Comparison of ENCODE assay signal across 35 cellular contexts in genomic region chr17:79196913-79197312, GRCh38.
"Had no signal": no experiment of that assay in that cellular context is flagged by ENCODE, and none has a peak within 500 bp of the region (broad histone marks: within the 10 kb centered on the region; RNA-seq: fewer than 3 reads in every experiment).

No MANE protein-coding gene starts in this region.

- H3K4me3 Mint-ChIP-seq: activated CD4-positive, alpha-beta memory T cell treated with anti-CD3 and anti-CD28 coated beads, Interleukin-2, amount 10 ng/mL, durations not matched to agents 7 days and 5 days; activated CD4-positive, alpha-beta T cell treated with anti-CD3 and anti-CD28 coated beads for 36 hours; activated CD4-positive, alpha-beta T cell treated with anti-CD3 and anti-CD28 coated beads, Interleukin-2, amount 10 ng/mL, durations not matched to agents 7 days and 5 days; activated CD8-positive, alpha-beta memory T cell treated with anti-CD3 and anti-CD28 coated beads, Interleukin-2, amount 10 ng/mL, durations not matched to agents 7 days and 5 days; activated CD8-positive, alpha-beta T cell treated with anti-CD3 and anti-CD28 coated beads, Interleukin-2, amount 10 ng/mL, durations not matched to agents 7 days and 5 days; activated naive CD4-positive, alpha-beta T cell treated with anti-CD3 and anti-CD28 coated beads, Interleukin-2, amount 10 ng/mL, durations not matched to agents 7 days and 5 days; activated naive CD4-positive, alpha-beta T cell treated with anti-CD3 and anti-CD28 coated beads, Interleukin-2, amount 50 U/mL, for 24 hours; activated naive CD8-positive, alpha-beta T cell; activated naive CD8-positive, alpha-beta T cell treated with anti-CD3 and anti-CD28 coated beads, Interleukin-2, amount 10 ng/mL, durations not matched to agents 7 days and 5 days; activated naive CD8-positive, alpha-beta T cell treated with anti-CD3 and anti-CD28 coated beads, Interleukin-2, amount 50 U/mL, for 24 hours; activated T-cell treated with anti-CD3 and anti-CD28 coated beads, Interleukin-2, amount 50 U/mL, for 24 hours; T-helper 1 cell treated with Interleukin-12 subunit alpha and Interleukin-12 subunit beta and Interleukin-4 antibody, amounts not matched to agents 30 μg/mL and 1 μg/mL, for 36 hours; T-helper 2 cell treated with Interferon-gamma antibody and Interleukin-4, amounts not matched to agents 5 μg/mL and 100 μg/mL, for 36 hours had no signal

- ATAC-seq: activated CD4-positive, alpha-beta T cell treated with anti-CD3 and anti-CD28 coated beads for 36 hours; activated CD4-positive, CD25-positive, alpha-beta regulatory T cell treated with anti-CD3 and anti-CD28 coated beads, Interleukin-2, amount 50 U/mL, for 24 hours; activated CD8-positive, alpha-beta memory T cell treated with anti-CD3 and anti-CD28 coated beads, Interleukin-2, amount 10 ng/mL, durations not matched to agents 7 days and 5 days; activated CD8-positive, alpha-beta T cell treated with anti-CD3 and anti-CD28 coated beads, Interleukin-2, amount 10 ng/mL, durations not matched to agents 7 days and 5 days; activated naive CD8-positive, alpha-beta T cell treated with anti-CD3 and anti-CD28 coated beads, Interleukin-2, amount 50 U/mL, for 24 hours had no signal

- H3K27ac ChIP-seq: ascending aorta, brain microvascular endothelial cell, breast epithelium, VCaP had no signal

- DNase-seq: activated CD4-positive, alpha-beta memory T cell treated with anti-CD3 and anti-CD28 coated beads, Interleukin-2, amount 10 ng/mL, durations not matched to agents 7 days and 5 days; activated CD4-positive, alpha-beta T cell treated with anti-CD3 and anti-CD28 coated beads for 1 hour; activated CD4-positive, alpha-beta T cell treated with anti-CD3 and anti-CD28 coated beads for 36 hours; activated CD4-positive, alpha-beta T cell treated with anti-CD3 and anti-CD28 coated beads for 48 hours; activated CD4-positive, alpha-beta T cell treated with anti-CD3 and anti-CD28 coated beads, Interleukin-2, amount 10 ng/mL, durations not matched to agents 7 days and 5 days; activated CD4-positive, alpha-beta T cell treated with anti-CD3 and anti-CD28 coated beads, Interleukin-2, amount 50 U/mL, for 48 hours; activated CD4-positive, CD25-positive, alpha-beta regulatory T cell; activated CD8-positive, alpha-beta memory T cell treated with anti-CD3 and anti-CD28 coated beads for 24 hours; activated CD8-positive, alpha-beta memory T cell treated with anti-CD3 and anti-CD28 coated beads, Interleukin-2, amount 10 ng/mL, durations not matched to agents 7 days and 5 days; activated CD8-positive, alpha-beta memory T cell treated with anti-CD3 and anti-CD28 coated beads, Interleukin-2, amount 50 U/mL, for 48 hours; activated CD8-positive, alpha-beta T cell treated with anti-CD3 and anti-CD28 coated beads, Interleukin-2, amount 10 ng/mL, durations not matched to agents 7 days and 5 days; activated effector memory CD4-positive, alpha-beta T cell treated with Interleukin-2 at 50 U/mL for 16 hours; activated gamma-delta T cell; activated naive CD4-positive, alpha-beta T cell treated with anti-CD3 and anti-CD28 coated beads, Interleukin-2, amount 10 ng/mL, durations not matched to agents 7 days and 5 days; activated naive CD4-positive, alpha-beta T cell treated with Interleukin-2 at 50 U/mL for 16 hours; activated naive CD8-positive, alpha-beta T cell treated with anti-CD3 and anti-CD28 coated beads, Interleukin-2, amount 10 ng/mL, durations not matched to agents 7 days and 5 days; activated naive CD8-positive, alpha-beta T cell treated with anti-CD3 and anti-CD28 coated beads, Interleukin-2, amount 50 U/mL, for 24 hours; activated T-cell treated with anti-CD3 and anti-CD28 coated beads, Interleukin-2, amount 50 U/mL, for 24 hours; activated T-cell treated with anti-CD3 and anti-CD28 coated beads, Interleukin-2, amount 50 U/mL, for 48 hours; amygdala; anterior cingulate cortex; brain microvascular endothelial cell; central memory CD4-positive, alpha-beta T cell; T-helper 1 cell; T-helper 2 cell; T-helper 9 cell had no signal

- H3K4me1 ChIP-seq: ascending aorta, breast epithelium had no signal

- H3K27ac Mint-ChIP-seq: activated CD4-positive, alpha-beta memory T cell treated with anti-CD3 and anti-CD28 coated beads, Interleukin-2, amount 10 ng/mL, durations not matched to agents 7 days and 5 days; activated CD4-positive, alpha-beta T cell treated with anti-CD3 and anti-CD28 coated beads for 36 hours; activated CD4-positive, alpha-beta T cell treated with anti-CD3 and anti-CD28 coated beads, Interleukin-2, amount 10 ng/mL, durations not matched to agents 7 days and 5 days; activated CD8-positive, alpha-beta memory T cell treated with anti-CD3 and anti-CD28 coated beads, Interleukin-2, amount 10 ng/mL, durations not matched to agents 7 days and 5 days; activated CD8-positive, alpha-beta T cell treated with anti-CD3 and anti-CD28 coated beads, Interleukin-2, amount 10 ng/mL, durations not matched to agents 7 days and 5 days; activated naive CD4-positive, alpha-beta T cell treated with anti-CD3 and anti-CD28 coated beads, Interleukin-2, amount 10 ng/mL, durations not matched to agents 7 days and 5 days; activated naive CD4-positive, alpha-beta T cell treated with anti-CD3 and anti-CD28 coated beads, Interleukin-2, amount 50 U/mL, for 24 hours; activated naive CD8-positive, alpha-beta T cell; activated naive CD8-positive, alpha-beta T cell treated with anti-CD3 and anti-CD28 coated beads, Interleukin-2, amount 10 ng/mL, durations not matched to agents 7 days and 5 days; activated naive CD8-positive, alpha-beta T cell treated with anti-CD3 and anti-CD28 coated beads, Interleukin-2, amount 50 U/mL, for 24 hours; activated T-cell treated with anti-CD3 and anti-CD28 coated beads, Interleukin-2, amount 50 U/mL, for 24 hours; activated T-helper 2 cell treated with anti-CD3 and anti-CD28 coated beads, Interferon-gamma antibody, Interleukin-2, Interleukin-4, amounts not matched to agents 10 μg/mL and 5 μg/mL and 100 μg/mL, durations not matched to agents 14 hours and 24 hours and 36 hours; T-helper 1 cell treated with Interleukin-12 subunit alpha and Interleukin-12 subunit beta and Interleukin-4 antibody, amounts not matched to agents 30 μg/mL and 1 μg/mL, for 36 hours; T-helper 2 cell treated with Interferon-gamma antibody and Interleukin-4, amounts not matched to agents 5 μg/mL and 100 μg/mL, for 36 hours had no signal

- H3K27me3 ChIP-seq: ascending aorta had no signal

- H3K9me3 Mint-ChIP-seq: activated CD4-positive, alpha-beta memory T cell treated with anti-CD3 and anti-CD28 coated beads, Interleukin-2, amount 10 ng/mL, durations not matched to agents 7 days and 5 days; activated CD4-positive, alpha-beta T cell treated with anti-CD3 and anti-CD28 coated beads, Interleukin-2, amount 10 ng/mL, durations not matched to agents 7 days and 5 days; activated naive CD4-positive, alpha-beta T cell treated with anti-CD3 and anti-CD28 coated beads, Interleukin-2, amount 10 ng/mL, durations not matched to agents 7 days and 5 days; activated naive CD4-positive, alpha-beta T cell treated with anti-CD3 and anti-CD28 coated beads, Interleukin-2, amount 50 U/mL, for 24 hours; activated naive CD8-positive, alpha-beta T cell treated with anti-CD3 and anti-CD28 coated beads, Interleukin-2, amount 10 ng/mL, durations not matched to agents 7 days and 5 days; activated naive CD8-positive, alpha-beta T cell treated with anti-CD3 and anti-CD28 coated beads, Interleukin-2, amount 50 U/mL, for 24 hours; activated T-cell treated with anti-CD3 and anti-CD28 coated beads, Interleukin-2, amount 50 U/mL, for 24 hours; activated T-helper 2 cell treated with anti-CD3 and anti-CD28 coated beads, Interferon-gamma antibody, Interleukin-2, Interleukin-4, amounts not matched to agents 10 μg/mL and 5 μg/mL and 100 μg/mL, durations not matched to agents 14 hours and 24 hours and 36 hours; T-helper 1 cell treated with Interleukin-12 subunit alpha and Interleukin-12 subunit beta and Interleukin-4 antibody, amounts not matched to agents 30 μg/mL and 1 μg/mL, for 36 hours; T-helper 2 cell treated with Interferon-gamma antibody and Interleukin-4, amounts not matched to agents 5 μg/mL and 100 μg/mL, for 36 hours had no signal

- H3K9me3 ChIP-seq: ascending aorta, breast epithelium had no signal

- H3K36me3 Mint-ChIP-seq: activated CD8-positive, alpha-beta memory T cell treated with anti-CD3 and anti-CD28 coated beads, Interleukin-2, amount 10 ng/mL, durations not matched to agents 7 days and 5 days; activated naive CD4-positive, alpha-beta T cell treated with anti-CD3 and anti-CD28 coated beads, Interleukin-2, amount 10 ng/mL, durations not matched to agents 7 days and 5 days; activated naive CD4-positive, alpha-beta T cell treated with anti-CD3 and anti-CD28 coated beads, Interleukin-2, amount 50 U/mL, for 24 hours; activated naive CD8-positive, alpha-beta T cell; activated naive CD8-positive, alpha-beta T cell treated with anti-CD3 and anti-CD28 coated beads, Interleukin-2, amount 10 ng/mL, durations not matched to agents 7 days and 5 days had no signal

- H3K4me3 ChIP-seq: ascending aorta, breast epithelium had no signal

- H3K36me3 ChIP-seq: ascending aorta, brain microvascular endothelial cell, breast epithelium had no signal

- H3K4me1 Mint-ChIP-seq: activated CD4-positive, alpha-beta memory T cell treated with anti-CD3 and anti-CD28 coated beads, Interleukin-2, amount 10 ng/mL, durations not matched to agents 7 days and 5 days; activated CD4-positive, alpha-beta T cell treated with anti-CD3 and anti-CD28 coated beads for 36 hours; activated CD4-positive, alpha-beta T cell treated with anti-CD3 and anti-CD28 coated beads, Interleukin-2, amount 10 ng/mL, durations not matched to agents 7 days and 5 days; activated CD8-positive, alpha-beta memory T cell treated with anti-CD3 and anti-CD28 coated beads, Interleukin-2, amount 10 ng/mL, durations not matched to agents 7 days and 5 days; activated naive CD4-positive, alpha-beta T cell treated with anti-CD3 and anti-CD28 coated beads, Interleukin-2, amount 10 ng/mL, durations not matched to agents 7 days and 5 days; activated naive CD4-positive, alpha-beta T cell treated with anti-CD3 and anti-CD28 coated beads, Interleukin-2, amount 50 U/mL, for 24 hours; activated naive CD8-positive, alpha-beta T cell treated with anti-CD3 and anti-CD28 coated beads, Interleukin-2, amount 10 ng/mL, durations not matched to agents 7 days and 5 days; activated naive CD8-positive, alpha-beta T cell treated with anti-CD3 and anti-CD28 coated beads, Interleukin-2, amount 50 U/mL, for 24 hours had no signal
